ENCODE assay signal across 1 cellular context in the genomic region with DNA sequence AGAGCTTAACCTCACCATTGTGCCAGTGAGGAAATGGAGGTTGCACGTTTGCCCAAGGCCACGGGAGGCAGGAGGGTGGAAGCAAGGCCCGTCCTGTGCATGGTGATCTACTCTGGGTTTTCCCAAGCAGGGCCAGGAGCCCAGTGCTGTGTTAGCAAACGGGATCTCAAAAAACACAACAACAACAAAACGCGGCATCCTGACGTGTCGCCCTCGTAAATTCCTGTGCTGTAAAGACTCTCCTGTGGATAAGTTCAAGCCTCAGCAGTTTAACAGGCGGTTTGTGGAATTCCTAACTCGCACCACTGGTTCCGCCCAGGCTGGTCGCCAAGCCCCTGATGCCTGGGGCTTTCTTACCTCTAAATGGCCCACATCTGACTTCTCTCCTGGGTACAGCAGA.
TF ChIP-seq lines count a peak whose summit lies in the region.

No MANE protein-coding gene starts in this region.

TF ChIP-seq in HepG2, 621 proteins besides CTCF, POLR2A, EP300 and RAD21:
- TF ChIP-seq, protein P1, sequence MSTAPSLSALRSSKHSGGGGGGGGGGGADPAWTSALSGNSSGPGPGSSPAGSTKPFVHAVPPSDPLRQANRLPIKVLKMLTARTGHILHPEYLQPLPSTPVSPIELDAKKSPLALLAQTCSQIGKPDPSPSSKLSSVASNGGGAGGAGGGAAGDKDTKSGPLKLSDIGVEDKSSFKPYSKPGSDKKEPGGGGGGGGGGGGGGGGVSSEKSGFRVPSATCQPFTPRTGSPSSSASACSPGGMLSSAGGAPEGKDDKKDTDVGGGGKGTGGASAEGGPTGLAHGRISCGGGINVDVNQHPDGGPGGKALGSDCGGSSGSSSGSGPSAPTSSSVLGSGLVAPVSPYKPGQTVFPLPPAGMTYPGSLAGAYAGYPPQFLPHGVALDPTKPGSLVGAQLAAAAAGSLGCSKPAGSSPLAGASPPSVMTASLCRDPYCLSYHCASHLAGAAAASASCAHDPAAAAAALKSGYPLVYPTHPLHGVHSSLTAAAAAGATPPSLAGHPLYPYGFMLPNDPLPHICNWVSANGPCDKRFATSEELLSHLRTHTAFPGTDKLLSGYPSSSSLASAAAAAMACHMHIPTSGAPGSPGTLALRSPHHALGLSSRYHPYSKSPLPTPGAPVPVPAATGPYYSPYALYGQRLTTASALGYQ (CRISPR knock-in tag; IDR thresholded peaks at IDR 0.05), result no peak
- TF ChIP-seq, protein P2, sequence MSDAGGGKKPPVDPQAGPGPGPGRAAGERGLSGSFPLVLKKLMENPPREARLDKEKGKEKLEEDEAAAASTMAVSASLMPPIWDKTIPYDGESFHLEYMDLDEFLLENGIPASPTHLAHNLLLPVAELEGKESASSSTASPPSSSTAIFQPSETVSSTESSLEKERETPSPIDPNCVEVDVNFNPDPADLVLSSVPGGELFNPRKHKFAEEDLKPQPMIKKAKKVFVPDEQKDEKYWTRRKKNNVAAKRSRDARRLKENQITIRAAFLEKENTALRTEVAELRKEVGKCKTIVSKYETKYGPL (CRISPR knock-in tag; IDR thresholded peaks at IDR 0.05), result no peak
- TF ChIP-seq KAT2B (IDR thresholded peaks at IDR 0.05; ENCODE audit: borderline replicate concordance, low read depth, low read length) (no peak), MIER3 (CRISPR knock-in tag; IDR thresholded peaks at IDR 0.05; ENCODE audit: borderline replicate concordance) (no peak), ZBTB7A (CRISPR knock-in tag; IDR thresholded peaks at IDR 0.05) (no peak), ZUFSP (CRISPR knock-in tag; IDR thresholded peaks at IDR 0.05; ENCODE audit: borderline replicate concordance) (no peak)
